36 cellular contexts compared by ENCODE assay signal in the genomic region with DNA sequence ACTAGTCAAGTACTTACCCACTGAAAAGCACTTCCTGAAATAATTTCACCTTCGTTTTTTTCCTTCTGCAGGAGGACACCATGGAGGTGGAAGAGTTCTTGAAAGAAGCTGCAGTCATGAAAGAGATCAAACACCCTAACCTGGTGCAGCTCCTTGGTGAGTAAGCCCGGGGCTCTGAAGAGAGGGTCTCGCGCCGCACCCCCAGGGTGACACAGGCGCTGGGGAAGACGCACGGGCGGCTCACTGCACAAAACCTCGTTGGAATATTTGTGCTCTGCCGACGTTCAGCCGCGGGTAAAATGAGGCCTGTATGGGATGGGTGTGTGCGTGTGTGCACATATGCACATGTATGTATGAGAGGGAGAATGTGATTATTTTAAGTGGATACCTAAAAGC. TPM values are rescaled to one million over a fixed set of nuclear protein-coding genes. Genes with fewer than 3 reads are reported as not detected.
"Had no signal": no experiment of that assay in that cellular context is flagged by ENCODE, and none has a peak within 500 bp of the region (broad histone marks: within the 10 kb centered on the region; RNA-seq: fewer than 3 reads in every experiment).

No MANE protein-coding gene starts in this region.

- H3K4me1 ChIP-seq: foreskin keratinocyte had no signal

- H3K4me3 ChIP-seq: heart right ventricle, smooth muscle cell, upper lobe of left lung had no signal

- H3K9me3 ChIP-seq: heart right ventricle, neutrophil, upper lobe of left lung had no signal

- H3K27ac ChIP-seq: brain microvascular endothelial cell, foreskin keratinocyte, neutrophil, upper lobe of left lung had no signal

- DNase-seq: activated CD4-positive, alpha-beta memory T cell treated with anti-CD3 and anti-CD28 coated beads for 36 hours; activated CD4-positive, alpha-beta T cell treated with anti-CD3 and anti-CD28 coated beads, Interleukin-2, amount 10 ng/mL, durations not matched to agents 24 days and 14 days; activated CD4-positive, CD25-positive, alpha-beta regulatory T cell treated with anti-CD3 and anti-CD28 coated beads, Interleukin-2, amount 50 U/mL, for 72 hours; activated CD8-positive, alpha-beta memory T cell treated with anti-CD3 and anti-CD28 coated beads, Interleukin-2, amount 50 U/mL, for 4 hours; activated gamma-delta T cell; activated naive CD4-positive, alpha-beta T cell treated with anti-CD3 and anti-CD28 coated beads, Interleukin-2, amount 10 ng/mL, durations not matched to agents 7 days and 5 days; activated naive CD8-positive, alpha-beta T cell treated with anti-CD3 and anti-CD28 coated beads, Interleukin-2, amount 10 ng/mL, durations not matched to agents 7 days and 5 days; activated T-cell treated with anti-CD3 and anti-CD28 coated beads, Interleukin-2, amount 50 U/mL, for 1 hour; brain microvascular endothelial cell; cortex of kidney; foreskin keratinocyte; heart right ventricle; kidney glomerular epithelial cell; mammary epithelial cell; naive B cell; nephron progenitor cell; stimulated activated CD4-positive, alpha-beta T cell treated with anti-CD3 and anti-CD28 coated beads, Interleukin-15, amount 100 ng/mL, for 24 hours; stimulated activated CD4-positive, alpha-beta T cell treated with anti-CD3 and anti-CD28 coated beads, Interleukin-2, amount 100 ng/mL, for 24 hours; stimulated activated naive CD8-positive, alpha-beta T cell treated with anti-CD3 and anti-CD28 coated beads, Interleukin-15, Interleukin-2, amounts not matched to agents 100 U/mL and 50 U/mL, for 24 hours; T-helper 17 cell; T1000; upper lobe of left lung had no signal

- ATAC-seq: foreskin keratinocyte; stimulated activated naive CD8-positive, alpha-beta T cell treated with anti-CD3 and anti-CD28 coated beads, Interleukin-15, Interleukin-2, amounts not matched to agents 100 U/mL and 50 U/mL, for 24 hours; T-helper 17 cell had no signal

- H3K27me3 ChIP-seq: brain microvascular endothelial cell, foreskin keratinocyte, heart right ventricle, neutrophil, upper lobe of left lung had no signal

RNA-seq across cellular contexts. Expression of a gene that starts 24.6 kb away (rescaled TPM):
- total RNA-seq: activated CD4-positive, alpha-beta memory T cell treated with anti-CD3 and anti-CD28 coated beads for 36 hours; activated CD4-positive, alpha-beta T cell treated with anti-CD3 and anti-CD28 coated beads, Interleukin-2, amount 10 ng/mL, durations not matched to agents 24 days and 14 days; activated CD8-positive, alpha-beta memory T cell treated with anti-CD3 and anti-CD28 coated beads for 36 hours; activated naive CD8-positive, alpha-beta T cell treated with anti-CD3 and anti-CD28 coated beads, Interleukin-2, amount 10 ng/mL, durations not matched to agents 7 days and 5 days; activated T-helper 1 cell treated with anti-CD3 and anti-CD28 coated beads, Interleukin-12 subunit alpha, Interleukin-12 subunit beta, Interleukin-2, Interleukin-4 antibody, amounts not matched to agents 30 ng/mL and 10 ng/mL and 1 ng/mL, durations not matched to agents 14 hours and 24 hours and 36 hours; astrocyte; chondrocyte; endothelial cell of umbilical vein; foreskin keratinocyte; glomerular endothelial cell; heart right ventricle; mammary epithelial cell; mesothelial cell of epicardium; osteocyte; progenitor cell of endocrine pancreas; renal cortical epithelial cell; smooth muscle cell; subcutaneous adipose tissue; T-helper 17 cell; upper lobe of left lung had no signal
- polyA plus RNA-seq: endothelial cell of umbilical vein, foreskin keratinocyte, liver, mammary epithelial cell had no signal
